ENCODE assay signal across 1 cellular context in genomic region chr17:27571563-27572129, GRCh38.
TF ChIP-seq lines count a peak whose summit lies in the region.

No MANE protein-coding gene starts in this region.

TF ChIP-seq in IMR-90, 13 proteins besides CTCF, POLR2A, EP300 and RAD21 (continued from another document):
- TF ChIP-seq RCOR1 (IDR thresholded peaks at IDR 0.05; ENCODE audit: insufficient replicate concordance, low read length) (no peak), MXI1 (IDR thresholded peaks at IDR 0.05; ENCODE audit: borderline replicate concordance, low read depth, low read length) (no peak), USF2 (IDR thresholded peaks at IDR 0.05; ENCODE audit: low read depth, low read length) (no peak)
